Comparison of ENCODE assay signal across 22 cellular contexts in genomic region chr4:78726575-78726974, GRCh38. TPM values are rescaled to one million over a fixed set of nuclear protein-coding genes. Genes with fewer than 3 reads are reported as not detected.
A peak's percentile ranks its signal among the peaks of the same experiment; 100 is the strongest.
DNase-seq lines count a peak whose midpoint lies in the region; ATAC-seq, FAIRE-seq and TF ChIP-seq lines count a peak whose summit lies in the region.
"Had no signal": no experiment of that assay in that cellular context is flagged by ENCODE, and none has a peak within 500 bp of the region (broad histone marks: within the 10 kb centered on the region; RNA-seq: fewer than 3 reads in every experiment).

No MANE protein-coding gene starts in this region.

- H3K9me3 Mint-ChIP-seq in nephron progenitor cell (no peaks in the 10 kb centered on the region), progenitor cell of endocrine pancreas (ENCODE audit: low read depth) (no peaks in the 10 kb centered on the region)
- H3K9me3 Mint-ChIP-seq: CD4-positive, CD25-positive, alpha-beta regulatory T cell; CD8-positive, alpha-beta memory T cell; GM23338 had no signal

- H3K9ac ChIP-seq in K562 (ENCODE audit: insufficient read depth in 1 of 2, low read depth in 2 of 2, low read length in 2 of 2): peak overlapping the region in 1 of 2 experiments; percentile 11; a peak in 1 of 4 replicates

- no peaks in the 10 kb centered on the region for H3K9me2 ChIP-seq in OCI-LY7 (ENCODE audit: insufficient read depth, low read length)

- H3K27ac Mint-ChIP-seq in nephron progenitor cell (peak overlapping the region; percentile 91), progenitor cell of endocrine pancreas (no peak overlapping the region)
- H3K27ac Mint-ChIP-seq: CD4-positive, CD25-positive, alpha-beta regulatory T cell; CD8-positive, alpha-beta memory T cell; GM23338 had no signal

- H3K9me3 ChIP-seq in OCI-LY7 (ENCODE audit: low read length) (no peaks in the 10 kb centered on the region), K562 (replicated peaks; ENCODE audit: control insufficient read depth, insufficient read depth, low read depth, low read length) (no peaks in the 10 kb centered on the region)
- H3K9me3 ChIP-seq: A549 had no signal

- BruUV-seq in OCI-LY7 (replicated peaks; lab: Mats Ljungman, UMichigan) (no TSS peak), K562 (replicated peaks; lab: Mats Ljungman, UMichigan) (no TSS peak)

- POLR2A ChIA-PET in OCI-LY7 (lab: Charles Lee) (interaction anchor here (0.8 to 2.1 kb wide), 9 partner anchors 9 to 74 kb away, joined by 3 to 8 read pairs (median 4); no protein-coding TSS in a partner anchor), K562 (lab: Yijun Ruan, JAX) (interaction anchor here (0.8 to 0.9 kb wide), 2 partner anchors 18 to 127 kb away, joined by 3 to 5 read pairs; no protein-coding TSS in a partner anchor)

- no peaks in the 10 kb centered on the region for H3K27me3 ChIP-seq in K562 (ENCODE audit: control insufficient read depth in 2 of 2, insufficient read depth in 2 of 2, low read length in 2 of 2)

- TF ChIP-seq CTCF in OCI-LY7 (conservative IDR thresholded peaks at IDR 0.05; ENCODE audit: low read length) (no peak), K562 (IDR thresholded peaks at IDR 0.05 in 2 of 3, conservative IDR thresholded peaks at IDR 0.05 in 1 of 3; ENCODE audit: insufficient read depth in 2 of 3, low read depth in 1 of 3, low read length in 3 of 3) (no peak), nephron progenitor cell (IDR thresholded peaks at IDR 0.05) (no peak), progenitor cell of endocrine pancreas (IDR thresholded peaks at IDR 0.05; ENCODE audit: unreplicated experiment) (no peak)

- no peaks in the 10 kb centered on the region for H4K20me1 ChIP-seq in OCI-LY7 (ENCODE audit: insufficient read depth, low read length)
- H4K20me1 ChIP-seq in K562 (replicated peaks; ENCODE audit: control insufficient read depth, insufficient read depth, low read length): no peaks in the 10 kb centered on the region

- no peak for ATAC-seq in K562
- no peak for ATAC-seq in GM19455 (IDR thresholded peaks at IDR 0.05; ENCODE audit: unreplicated experiment)
- ATAC-seq: A549, GM23338 had no signal

- H3K27me3 Mint-ChIP-seq in nephron progenitor cell (ENCODE audit: low read depth, poor library complexity) (no peaks in the 10 kb centered on the region), progenitor cell of endocrine pancreas (no peaks in the 10 kb centered on the region)

- H3K4me3 ChIP-seq in OCI-LY7 (ENCODE audit: low read depth, low read length, poor library complexity, severe bottlenecking) (no peak overlapping the region), K562 (no peak overlapping the region)
- H3K4me3 ChIP-seq: A549, GM23338 had no signal

- peaks cover 17% of the 10 kb centered on the region for H3K4me1 ChIP-seq in OCI-LY7 (ENCODE audit: insufficient read depth, low read length, poor library complexity, severe bottlenecking)
- peaks cover 25 to 58% of the 10 kb centered on the region in 2 experiments for H3K4me1 ChIP-seq in K562 (replicated peaks in 1 of 2; ENCODE audit: control insufficient read depth in 2 of 2, insufficient read depth in 2 of 2, low read length in 2 of 2)
- H3K4me1 ChIP-seq: A549 had no signal

- CTCF ChIA-PET in OCI-LY7 (lab: Charles Lee; ENCODE audit: unreplicated experiment) (no interaction called here), K562 (lab: Yijun Ruan, JAX; ENCODE audit: low intra/inter-chr PET ratio) (no interaction called here)

- no peak for TF ChIP-seq POLR2A in K562 (conservative IDR thresholded peaks at IDR 0.05)

- DNase-seq in OCI-LY7 (ENCODE audit: low spot score) (no peak), K562 (ENCODE audit: extremely low read depth in 1 of 4, low spot score in 3 of 4) (no peak), nephron progenitor cell (no peak), progenitor cell of endocrine pancreas (ENCODE audit: low spot score, unreplicated experiment) (no peak), putamen (ENCODE audit: low spot score) (no peak)
- DNase-seq in activated CD4-positive, alpha-beta T cell treated with anti-CD3 and anti-CD28 coated beads for 1 hour: no peak
- DNase-seq: AML-193; C1 segment of cervical spinal cord; CD4-positive, CD25-positive, alpha-beta regulatory T cell; CD8-positive, alpha-beta memory T cell; COR-L47; DMS 273 treated with DMSO at 0.1 percent for 48 hours; DMS53; DND-41; EL; HCEC 1CT had no signal

- H3K27ac ChIP-seq in OCI-LY7 (ENCODE audit: low read depth, low read length, poor library complexity, severe bottlenecking) (no peak overlapping the region), K562 (ENCODE audit: extremely low read depth, low read depth, low read length) (peak overlapping the region; percentile 62)
- H3K27ac ChIP-seq: A549 had no signal

- H2AFZ ChIP-seq in OCI-LY7 (ENCODE audit: low read length) (peak overlapping the region; percentile 45; the same call in 1 of the 2 replicates), K562 (ENCODE audit: low read depth, low read length) (peak overlapping the region; percentile 46)
- H2AFZ ChIP-seq: GM23338 had no signal

- no peak for TF ChIP-seq RAD21 in K562 (CRISPR knock-in tag; conservative IDR thresholded peaks at IDR 0.05 in 1 of 2, IDR thresholded peaks at IDR 0.05 in 1 of 2)

- H3K4me1 Mint-ChIP-seq in nephron progenitor cell: peaks cover 51% of the 10 kb centered on the region
- H3K4me1 Mint-ChIP-seq in progenitor cell of endocrine pancreas (ENCODE audit: low read depth): peaks cover 3% of the 10 kb centered on the region

- H3K4me3 Mint-ChIP-seq in nephron progenitor cell: no peak overlapping the region
- H3K4me3 Mint-ChIP-seq in progenitor cell of endocrine pancreas (ENCODE audit: low read depth): no peak overlapping the region
- H3K4me3 Mint-ChIP-seq: CD4-positive, CD25-positive, alpha-beta regulatory T cell; CD8-positive, alpha-beta memory T cell; GM23338 had no signal

- TF ChIP-seq EP300 in K562 (IDR thresholded peaks at IDR 0.05; ENCODE audit: low read length): no peak

- H3K79me2 ChIP-seq in OCI-LY7 (ENCODE audit: insufficient read depth, low read depth, low read length) (no peaks in the 10 kb centered on the region), K562 (ENCODE audit: control insufficient read depth, insufficient read depth, low read length) (no peaks in the 10 kb centered on the region; the same call in 2 of the 3 replicates)

- H3K36me3 ChIP-seq in OCI-LY7 (ENCODE audit: insufficient read depth, low read length) (no peaks in the 10 kb centered on the region), K562 (ENCODE audit: control insufficient read depth, insufficient read depth, low read length) (no peaks in the 10 kb centered on the region; the same call in 2 of the 3 replicates)

- H3K4me2 ChIP-seq in OCI-LY7 (ENCODE audit: low read length) (no peak overlapping the region), K562 (ENCODE audit: insufficient read depth, low read length) (peak overlapping the region; percentile 23; the same call in 1 of the 2 replicates)
- H3K4me2 ChIP-seq: A549, GM23338 had no signal

- 79% methylated on average over 1 of the region's 1 CpG for WGBS in K562 (ENCODE audit: insufficient coverage, low coverage, missing lambda C conversion rate)

- in situ Hi-C loops in K562 (cut with MboI): no loop called here

- intact Hi-C loops in OCI-LY7 (cut with micrococcal nuclease; ENCODE audit: unreplicated experiment) (no loop called here), K562 (cut with micrococcal nuclease) (no loop called here)

- H3K36me3 Mint-ChIP-seq in nephron progenitor cell (ENCODE audit: low read depth): no peaks in the 10 kb centered on the region
- no peaks in the 10 kb centered on the region for H3K36me3 Mint-ChIP-seq in progenitor cell of endocrine pancreas (ENCODE audit: insufficient read depth)
- H3K36me3 Mint-ChIP-seq: CD4-positive, CD25-positive, alpha-beta regulatory T cell; CD8-positive, alpha-beta memory T cell had no signal

- no peak for FAIRE-seq in K562 (lab: Jason Lieb, UNC)
- FAIRE-seq: A549, GM12891, GM19239, H54 had no signal

- H3K9me1 ChIP-seq in K562 (ENCODE audit: control insufficient read depth, insufficient read depth, low read length): no peaks in the 10 kb centered on the region

RNA-seq across cellular contexts. Expression of gene BMP2K, which starts 49.6 kb away (rescaled TPM):
- 26.1 and 43.4 TPM in 2 replicates for total RNA-seq in OCI-LY7 (2014; rRNA removed; shearing (Covaris generic))
- 61.1 and 66.1 TPM in 2 replicates for total RNA-seq in OCI-LY7 (2022)
- total RNA-seq in K562 (2011; cell fraction: chromatin; rRNA removed; ENCODE audit: low replicate concordance): 277 and 609 TPM in 2 replicates
- total RNA-seq in K562 (2011; cell fraction: nucleolus; rRNA removed): 85.4 and 124 TPM in 2 replicates
- 181 and 239 TPM in 2 replicates for total RNA-seq in K562 (2011; cell fraction: nucleoplasm; rRNA removed)
- 87.6 and 88.6 TPM in 2 replicates for total RNA-seq in K562 (2014; rRNA removed)
- total RNA-seq in K562 (2014; rRNA removed; fragmentation: Illumina TruSeq; extraction: Trizol): 141 and 176 TPM in 2 replicates
- 202 and 217 TPM in 2 replicates for total RNA-seq in K562 (2015; rRNA removed; fragmentation: Illumina TruSeq; extraction: Trizol)
- total RNA-seq in K562 (2021): 104 and 120 TPM in 2 replicates
- polyA plus RNA-seq in K562 (2011; rRNA removed): 125 and 150 TPM in 2 replicates
- 51.4 and 56.4 TPM in 2 replicates for polyA plus RNA-seq in K562 (2011; cell fraction: cytosol; rRNA removed)
- polyA plus RNA-seq in K562 (2011; cell fraction: nucleus; rRNA removed): 185 and 191 TPM in 2 replicates
- polyA plus RNA-seq in K562 (2012): 52.6 and 57.6 TPM in 2 replicates
- polyA plus RNA-seq in K562 (2014; fragmentation: Illumina TruSeq; extraction: Trizol): 96.8 and 104 TPM in 2 replicates
- polyA plus RNA-seq in K562 (2014; fragmentation: Nextera tagmentation; extraction: Ambion mirVana): 10 to 100 TPM; 17.0 to 24.0 TPM
- 76.3 and 85.8 TPM in 2 replicates for polyA plus RNA-seq in K562 (2014; rRNA removed)
- polyA minus RNA-seq in K562 (2011; rRNA and poly(A)+ RNA removed): 321 and 336 TPM in 2 replicates
- polyA minus RNA-seq in K562 (2011; cell fraction: cytosol; rRNA and poly(A)+ RNA removed): 69.5 and 101 TPM in 2 replicates
- 312 and 418 TPM in 2 replicates for polyA minus RNA-seq in K562 (2011; cell fraction: nucleus; rRNA and poly(A)+ RNA removed)
- 32.5 and 35.2 TPM in 2 replicates for total RNA-seq in progenitor cell of endocrine pancreas
